ENCODE assay signal across 22 cellular contexts in the genomic region with DNA sequence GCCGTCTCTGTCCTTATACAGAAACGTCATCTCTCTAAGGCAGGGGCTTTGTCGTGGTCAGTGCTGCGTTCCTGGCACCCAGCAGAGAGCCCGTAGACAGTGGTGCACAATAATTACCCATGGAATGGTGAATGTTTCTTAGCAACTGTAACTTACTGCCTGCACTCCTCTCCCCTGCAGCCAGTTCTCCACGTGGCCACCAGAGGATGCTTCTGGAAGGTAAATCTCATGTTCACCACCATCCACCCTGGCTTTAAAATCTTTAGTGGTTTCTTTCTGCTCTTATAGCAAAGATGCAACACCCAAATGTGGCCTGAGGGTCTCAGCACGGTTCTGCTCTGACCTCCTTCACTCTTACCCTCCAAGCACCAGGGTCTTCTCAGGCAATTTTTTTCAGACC.
A peak's percentile ranks its signal among the peaks of the same experiment; 100 is the strongest.
DNase-seq lines count a peak whose midpoint lies in the region; ATAC-seq and TF ChIP-seq lines count a peak whose summit lies in the region.
"Had no signal": no experiment of that assay in that cellular context is flagged by ENCODE, and none has a peak within 500 bp of the region (broad histone marks: within the 10 kb centered on the region; RNA-seq: fewer than 3 reads in every experiment).

No MANE protein-coding gene starts in this region.

- H3K4me1 Mint-ChIP-seq in GM23338: peaks cover 5% of the 10 kb centered on the region; the same call in 2 of the 3 replicates
- H3K4me1 Mint-ChIP-seq in activated CD4-positive, alpha-beta T cell treated with anti-CD3 and anti-CD28 coated beads for 36 hours: no peaks in the 10 kb centered on the region
- H3K4me1 Mint-ChIP-seq: activated CD4-positive, alpha-beta T cell treated with anti-CD3 and anti-CD28 coated beads, Interleukin-2, amount 10 ng/mL, durations not matched to agents 24 days and 14 days; activated CD8-positive, alpha-beta memory T cell treated with anti-CD3 and anti-CD28 coated beads, Interleukin-2, amount 10 ng/mL, durations not matched to agents 7 days and 5 days; activated naive CD8-positive, alpha-beta T cell treated with anti-CD3 and anti-CD28 coated beads for 36 hours; T-cell had no signal

- POLR2A ChIA-PET in activated CD4-positive, alpha-beta T cell treated with anti-CD3 and anti-CD28 coated beads for 36 hours (lab: Charles Lee): no interaction called here

- H3K27ac Mint-ChIP-seq in GM23338: no peak overlapping the region
- H3K27ac Mint-ChIP-seq in activated CD4-positive, alpha-beta T cell treated with anti-CD3 and anti-CD28 coated beads for 36 hours: no peak overlapping the region
- H3K27ac Mint-ChIP-seq: activated CD4-positive, alpha-beta T cell treated with anti-CD3 and anti-CD28 coated beads, Interleukin-2, amount 10 ng/mL, durations not matched to agents 24 days and 14 days; activated CD8-positive, alpha-beta memory T cell treated with anti-CD3 and anti-CD28 coated beads, Interleukin-2, amount 10 ng/mL, durations not matched to agents 7 days and 5 days; activated naive CD8-positive, alpha-beta T cell treated with anti-CD3 and anti-CD28 coated beads for 36 hours; CD4-positive, alpha-beta T cell; T-cell had no signal

- H3K4me1 ChIP-seq in GM23338 (ENCODE audit: insufficient read depth): no peaks in the 10 kb centered on the region

- no peaks in the 10 kb centered on the region for H3F3A ChIP-seq in GM23338 (replicated peaks; ENCODE audit: low read depth)

- no peaks in the 10 kb centered on the region for H3K9me2 ChIP-seq in GM23338 (ENCODE audit: insufficient read depth)

- H3K27ac ChIP-seq in GM23338 (ENCODE audit: low read depth): no peak overlapping the region
- H3K27ac ChIP-seq: coronary artery had no signal

- ATAC-seq in GM23338 (peak; percentile 59; the same call in 2 of the 3 replicates), HG03280 (IDR thresholded peaks at IDR 0.05; ENCODE audit: unreplicated experiment) (no peak)
- no peak for ATAC-seq in activated CD4-positive, alpha-beta T cell treated with anti-CD3 and anti-CD28 coated beads for 36 hours
- ATAC-seq: activated CD8-positive, alpha-beta memory T cell treated with anti-CD3 and anti-CD28 coated beads, Interleukin-2, amount 10 ng/mL, durations not matched to agents 7 days and 5 days; Right ventricle myocardium inferior; sciatic nerve; T-cell had no signal

- DNase-seq in AG09319 (ENCODE audit: extremely low read depth, low read depth) (peak; percentile 5), GM23338 (ENCODE audit: low spot score) (peak; percentile 24), astrocyte of the cerebellum (ENCODE audit: low read depth) (no peak), hepatic stellate cell (ENCODE audit: low spot score) (peak; percentile 11), AG08396 (ENCODE audit: low spot score) (no peak)
- no peak for DNase-seq in activated CD4-positive, CD25-positive, alpha-beta regulatory T cell treated with anti-CD3 and anti-CD28 coated beads, Interleukin-2, amount 50 U/mL, for 72 hours
- DNase-seq in activated CD4-positive, alpha-beta T cell treated with anti-CD3 and anti-CD28 coated beads for 36 hours: no peak
- DNase-seq: activated CD4-positive, alpha-beta T cell treated with anti-CD3 and anti-CD28 coated beads, Interleukin-2, amount 10 ng/mL, durations not matched to agents 24 days and 14 days; activated CD8-positive, alpha-beta memory T cell treated with anti-CD3 and anti-CD28 coated beads, Interleukin-2, amount 10 ng/mL, durations not matched to agents 7 days and 5 days; activated naive CD8-positive, alpha-beta T cell treated with anti-CD3 and anti-CD28 coated beads for 36 hours; CD4-positive, alpha-beta T cell; foreskin melanocyte; hypothalamus; islet precursor cell; NCI-H1417 treated with DMSO at 0.1 percent for 48 hours; NCI-H510A; stimulated activated CD4-positive, alpha-beta T cell treated with anti-CD3 and anti-CD28 coated beads, Interleukin-15, amount 100 ng/mL, for 24 hours; T-cell had no signal

- H3K4me3 ChIP-seq in GM23338: no peak overlapping the region
- H3K4me3 ChIP-seq in astrocyte of the cerebellum (ENCODE audit: low read depth, low read length): no peak overlapping the region
- H3K4me3 ChIP-seq: coronary artery had no signal

- no peaks in the 10 kb centered on the region for H3K27me3 ChIP-seq in GM23338 (ENCODE audit: insufficient read depth)

- TF ChIP-seq CTCF in AG09319 (IDR thresholded peaks at IDR 0.05; ENCODE audit: low read depth, low read length): peak; percentile 87
- TF ChIP-seq CTCF in GM23338 (conservative IDR thresholded peaks at IDR 0.05; ENCODE audit: low read depth in 2 of 2): peak; percentile 42 to 43; a peak in 3 of 4 replicates
- TF ChIP-seq CTCF in astrocyte of the cerebellum (IDR thresholded peaks at IDR 0.05; ENCODE audit: low read depth, low read length, missing control alignments): peak; percentile 61

- H3K79me2 ChIP-seq in GM23338 (replicated peaks; ENCODE audit: insufficient read depth): no peaks in the 10 kb centered on the region

- CTCF ChIA-PET in activated CD4-positive, alpha-beta T cell treated with anti-CD3 and anti-CD28 coated beads for 36 hours (lab: Charles Lee): no interaction called here

- H3K9me3 Mint-ChIP-seq in GM23338: no peaks in the 10 kb centered on the region
- no peaks in the 10 kb centered on the region for H3K9me3 Mint-ChIP-seq in activated CD4-positive, alpha-beta T cell treated with anti-CD3 and anti-CD28 coated beads for 36 hours (ENCODE audit: low read depth)
- H3K9me3 Mint-ChIP-seq: activated CD4-positive, alpha-beta T cell treated with anti-CD3 and anti-CD28 coated beads, Interleukin-2, amount 10 ng/mL, durations not matched to agents 24 days and 14 days; activated naive CD8-positive, alpha-beta T cell treated with anti-CD3 and anti-CD28 coated beads for 36 hours; CD4-positive, alpha-beta T cell; T-cell had no signal

- no peaks in the 10 kb centered on the region for H4K20me1 ChIP-seq in GM23338 (replicated peaks; ENCODE audit: insufficient read depth)

- no peaks in the 10 kb centered on the region for H3K36me3 Mint-ChIP-seq in GM23338 (ENCODE audit: low read depth)
- H3K36me3 Mint-ChIP-seq in activated CD4-positive, alpha-beta T cell treated with anti-CD3 and anti-CD28 coated beads for 36 hours (ENCODE audit: low read depth): no peaks in the 10 kb centered on the region
- H3K36me3 Mint-ChIP-seq: activated CD8-positive, alpha-beta memory T cell treated with anti-CD3 and anti-CD28 coated beads, Interleukin-2, amount 10 ng/mL, durations not matched to agents 7 days and 5 days; activated naive CD8-positive, alpha-beta T cell treated with anti-CD3 and anti-CD28 coated beads for 36 hours; T-cell had no signal

- no peaks in the 10 kb centered on the region for H3K36me3 ChIP-seq in GM23338 (ENCODE audit: insufficient read depth)

- in situ Hi-C loops in astrocyte of the cerebellum (cut with HindIII; ENCODE audit: low sequenced_read_pairs): no loop called here

- H2AFZ ChIP-seq in GM23338: 0 out of 2 replicates have a peak overlapping the region, but pooled peaks have one; percentile 43

- H3K27me3 Mint-ChIP-seq in GM23338 (ENCODE audit: insufficient read depth, low read depth, poor library complexity): no peaks in the 10 kb centered on the region
- no peaks in the 10 kb centered on the region for H3K27me3 Mint-ChIP-seq in activated CD4-positive, alpha-beta T cell treated with anti-CD3 and anti-CD28 coated beads for 36 hours
- H3K27me3 Mint-ChIP-seq: activated CD4-positive, alpha-beta T cell treated with anti-CD3 and anti-CD28 coated beads, Interleukin-2, amount 10 ng/mL, durations not matched to agents 24 days and 14 days; activated CD8-positive, alpha-beta memory T cell treated with anti-CD3 and anti-CD28 coated beads, Interleukin-2, amount 10 ng/mL, durations not matched to agents 7 days and 5 days; activated naive CD8-positive, alpha-beta T cell treated with anti-CD3 and anti-CD28 coated beads for 36 hours; CD4-positive, alpha-beta T cell; T-cell had no signal

- no peak overlapping the region for H3K4me3 Mint-ChIP-seq in GM23338
- no peak overlapping the region for H3K4me3 Mint-ChIP-seq in activated CD4-positive, alpha-beta T cell treated with anti-CD3 and anti-CD28 coated beads for 36 hours
- H3K4me3 Mint-ChIP-seq: activated CD4-positive, alpha-beta T cell treated with anti-CD3 and anti-CD28 coated beads, Interleukin-2, amount 10 ng/mL, durations not matched to agents 24 days and 14 days; activated CD8-positive, alpha-beta memory T cell treated with anti-CD3 and anti-CD28 coated beads, Interleukin-2, amount 10 ng/mL, durations not matched to agents 7 days and 5 days; activated naive CD8-positive, alpha-beta T cell treated with anti-CD3 and anti-CD28 coated beads for 36 hours; CD4-positive, alpha-beta T cell; T-cell had no signal

- H3K4me2 ChIP-seq in GM23338: no peak overlapping the region

- intact Hi-C loops in activated CD4-positive, alpha-beta T cell treated with anti-CD3 and anti-CD28 coated beads for 36 hours (cut with DNase I, micrococcal nuclease): no loop called here

TF ChIP-seq in GM23338, 12 proteins besides CTCF, POLR2A, EP300 and RAD21 (continues in another document):
- no peak for TF ChIP-seq NANOG (IDR thresholded peaks at IDR 0.05; ENCODE audit: borderline replicate concordance)
- TF ChIP-seq EZH2phosphoT487 (IDR thresholded peaks at IDR 0.05; ENCODE audit: unreplicated experiment): no peak
- no peak for TF ChIP-seq POLR2AphosphoS5 (IDR thresholded peaks at IDR 0.05; ENCODE audit: low read depth)
- no peak for TF ChIP-seq ZNF114 (CRISPR knock-in tag; IDR thresholded peaks at IDR 0.05)
- TF ChIP-seq REST (IDR thresholded peaks at IDR 0.05; ENCODE audit: unreplicated experiment): no peak

Comparison
In these comparisons a context has a peak if more than half of its experiments do, and no peak if none do; other contexts are left out.
1. DNase-seq: peak in AG09319 (single experiment), GM23338 (single experiment) and hepatic stellate cell (single experiment); none in astrocyte of the cerebellum (single experiment), activated CD4-positive, CD25-positive, alpha-beta regulatory T cell treated with anti-CD3 and anti-CD28 coated beads, Interleukin-2, amount 50 U/mL, for 72 hours (single experiment), AG08396 (single experiment) and activated CD4-positive, alpha-beta T cell treated with anti-CD3 and anti-CD28 coated beads for 36 hours (single experiment).
2. Peak in every context shown above with its lines, with median percentiles within 50 percentile points of each other: CTCF ChIP-seq.